In the genomic region with DNA sequence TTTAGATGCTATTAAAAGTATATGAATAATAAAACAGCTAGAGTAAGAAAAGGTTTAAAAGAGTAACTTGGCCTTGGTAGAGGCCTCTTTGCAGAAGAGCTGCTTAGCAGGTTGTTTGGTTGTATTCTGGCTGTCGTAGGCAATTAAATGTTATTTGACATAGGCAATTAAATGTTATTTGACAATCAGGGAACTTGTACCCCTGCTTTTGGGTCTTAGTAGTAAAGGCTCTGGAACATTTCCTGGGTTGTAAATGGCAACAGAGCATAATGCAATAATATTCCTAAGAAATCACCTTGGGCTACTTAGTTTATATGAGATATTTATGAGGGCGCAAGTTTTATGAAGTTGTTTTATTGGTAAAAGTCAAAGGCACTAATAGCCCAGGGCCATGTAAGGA, we compare ENCODE assay signal across 35 cellular contexts.
DNase-seq lines count a peak whose midpoint lies in the region; ATAC-seq, FAIRE-seq and TF ChIP-seq lines count a peak whose summit lies in the region.
"Had no signal": no experiment of that assay in that cellular context is flagged by ENCODE, and none has a peak within 500 bp of the region (broad histone marks: within the 10 kb centered on the region; RNA-seq: fewer than 3 reads in every experiment).

No MANE protein-coding gene starts in this region.

- H3K27me3 ChIP-seq in aorta (ENCODE audit: control insufficient read depth in 1 of 2, insufficient read depth in 2 of 2, low read length in 1 of 2), result peaks cover 0 to 2% of the 10 kb centered on the region in 2 donors
- H3K27me3 ChIP-seq: BE2C; BLaER1; BLaER1 treated with 17β-estradiol and CSF1 and Interleukin-3, amounts not matched to agents 10 nM and 100 nM had no signal

- peak; percentile 45 for FAIRE-seq in endometrium (lab: Jason Lieb, UNC)
- FAIRE-seq: A204.1, A549, D721Med had no signal

- ATAC-seq in aorta (ENCODE audit: low FRiP score), result no peak
- ATAC-seq: A549; CD8-positive, alpha-beta T cell had no signal

- H3K27ac ChIP-seq in VCaP, result peak overlapping the region; percentile 59
- no peak overlapping the region for H3K27ac ChIP-seq in aorta (ENCODE audit: low read depth in 1 of 2, low read length in 2 of 2)
- H3K27ac ChIP-seq: 22Rv1; A549; BLaER1; BLaER1 treated with 17β-estradiol and CSF1 and Interleukin-3, amounts not matched to agents 10 nM and 100 nM; C4-2B had no signal

- H3K36me3 ChIP-seq in aorta (ENCODE audit: control insufficient read depth in 1 of 2, insufficient read depth in 2 of 2, low read length in 1 of 2), result no peaks in the 10 kb centered on the region
- H3K36me3 ChIP-seq: BE2C; BLaER1; BLaER1 treated with 17β-estradiol and CSF1 and Interleukin-3, amounts not matched to agents 10 nM and 100 nM had no signal

- H3K4me1 ChIP-seq in aorta (ENCODE audit: control insufficient read depth in 1 of 2, insufficient read depth in 2 of 2, low read length in 2 of 2), result no peaks in the 10 kb centered on the region
- H3K4me1 ChIP-seq: A549; BE2C; BLaER1; BLaER1 treated with 17β-estradiol and CSF1 and Interleukin-3, amounts not matched to agents 10 nM and 100 nM; Caco-2 had no signal

- H3K9me3 ChIP-seq in aorta (ENCODE audit: control insufficient read depth, low read length), result peaks cover 5% of the 10 kb centered on the region
- H3K9me3 ChIP-seq: BE2C, Caco-2 had no signal

- intact Hi-C loops in aorta (cut with DNase I), result no loop called here

- DNase-seq in NCI-H748 (lab: John Stamatoyannopoulos, UW; ENCODE audit: unreplicated experiment) (peak; percentile 6), NCI-H748 treated with DMSO at 0.1 percent for 48 hours (lab: John Stamatoyannopoulos, UW) (no peak), LNCaP clone FGC (ENCODE audit: low read depth) (peak; percentile 87), islet precursor cell (no peak), aorta (no peak), T-helper 9 cell (no peak)
- DNase-seq: 8988T; ACHN; AML-193; BE2C; C1 segment of cervical spinal cord; Caco-2; Calu3; CD4-positive, alpha-beta memory T cell; CD4-positive, alpha-beta T cell; CD4-positive, CD25-positive, alpha-beta regulatory T cell; CD8-positive, alpha-beta memory T cell; CD8-positive, alpha-beta T cell; COR-L47; DMS 273 treated with DMSO at 0.1 percent for 48 hours; DMS153; DMS53; DMS79; DMS79 treated with DMSO at 0.1 percent for 48 hours; DND-41; EL had no signal

- WGBS in aorta, 2 donors, result 98 to 100% methylated on average over 2 of the region's 2 CpGs

- H3K4me3 ChIP-seq in LNCaP clone FGC (ENCODE audit: low read depth, low read length), result no peak overlapping the region
- H3K4me3 ChIP-seq in aorta (ENCODE audit: low read length in 2 of 2), result no peak overlapping the region
- H3K4me3 ChIP-seq: A549; BLaER1; BLaER1 treated with 17β-estradiol and CSF1 and Interleukin-3, amounts not matched to agents 10 nM and 100 nM had no signal

- TF ChIP-seq CTCF in LNCaP clone FGC (IDR thresholded peaks at IDR 0.05; ENCODE audit: control insufficient read depth, extremely low read depth, insufficient read depth) (no peak), VCaP (conservative IDR thresholded peaks at IDR 0.05) (no peak)

Comparison
In these comparisons a context has a peak if more than half of its experiments do, and no peak if none do; other contexts are left out.
1. DNase-seq: peak in NCI-H748 (single experiment) and LNCaP clone FGC (single experiment); none in NCI-H748 treated with DMSO at 0.1 percent for 48 hours (single experiment), islet precursor cell (single experiment), aorta (0 of 2) and T-helper 9 cell (single experiment).